In genomic region chr2:64453710-64454315, GRCh38 we compare ENCODE assay signal across 8 cellular contexts. TPM values are rescaled to one million over a fixed set of nuclear protein-coding genes. Genes with fewer than 3 reads are reported as not detected.
DNase-seq lines count a peak whose midpoint lies in the region; ATAC-seq and TF ChIP-seq lines count a peak whose summit lies in the region.

Gene LGALSL (plus strand): TSS chr2:64454162. CDS start chr2:64454546, 384 bp downstream.

- in situ Hi-C loops in transverse colon (cut with MboI; ENCODE audit: low pct_ligation_motif_present in 1 of 4, low pct_unique_long_range_greater_than_20kb in 1 of 4, low sequenced_read_pairs in 3 of 4), result no loop called here

- ATAC-seq in GM21526 (IDR thresholded peaks at IDR 0.05; ENCODE audit: low FRiP score, unreplicated experiment), result peak; percentile 47

- no peaks in the 10 kb centered on the region for H3K27me3 ChIP-seq in HUES64 (ENCODE audit: insufficient read depth, low read length)
- no peaks in the 10 kb centered on the region for H3K27me3 ChIP-seq in WERI-Rb-1 (ENCODE audit: insufficient read depth, low read depth, severe bottlenecking)
- peaks cover 22% of the 10 kb centered on the region for H3K27me3 ChIP-seq in mononuclear cell (ENCODE audit: insufficient read depth, low read length)
- no peaks in the 10 kb centered on the region for H3K27me3 ChIP-seq in transverse colon

- peaks cover 23% of the 10 kb centered on the region for H3K4me1 ChIP-seq in HUES64 (ENCODE audit: insufficient read depth, low read length)
- peaks cover 16% of the 10 kb centered on the region for H3K4me1 ChIP-seq in mononuclear cell (ENCODE audit: insufficient read depth, low read length)
- peaks cover 0 to 27% (median 12%) of the 10 kb centered on the region in 4 donors for H3K4me1 ChIP-seq in transverse colon

- TF ChIP-seq CTCF in WERI-Rb-1 (IDR thresholded peaks at IDR 0.05; ENCODE audit: low read depth, low read length), result no peak
- TF ChIP-seq CTCF in epithelial cell of esophagus (IDR thresholded peaks at IDR 0.05; ENCODE audit: insufficient read depth, low read depth, low read length, missing control alignments), result no peak
- TF ChIP-seq CTCF in transverse colon (IDR thresholded peaks at IDR 0.05), result no peak

- peak within 1 kb of the TSS; percentile 77 for H3K4me3 ChIP-seq in HUES64 (ENCODE audit: low read length)
- H3K4me3 ChIP-seq in WERI-Rb-1 (ENCODE audit: low read depth, low read length), result peak within 1 kb of the TSS; percentile 86
- peak within 1 kb of the TSS; percentile 65 for H3K4me3 ChIP-seq in epithelial cell of esophagus (ENCODE audit: low read length)
- H3K4me3 ChIP-seq in mononuclear cell (ENCODE audit: low read length), result peak within 1 kb of the TSS; percentile 46
- H3K4me3 ChIP-seq in transverse colon, result peak within 1 kb of the TSS; percentile 53 to 97 (median 77)

- H3K36me3 ChIP-seq in HUES64 (ENCODE audit: insufficient read depth, low read length) (peaks cover 29% of the 10 kb centered on the region), WERI-Rb-1 (peaks cover 20% of the 10 kb centered on the region), transverse colon (peaks cover 0 to 20% (median 6%) of the 10 kb centered on the region in 4 donors)

- DNase-seq in NCI-H524 (lab: John Stamatoyannopoulos, UW), result peak; percentile 39 to 43
- no peak for DNase-seq in NCI-H524 treated with DMSO at 0.1 percent for 48 hours (lab: John Stamatoyannopoulos, UW)
- DNase-seq in WERI-Rb-1, result peak; percentile 87
- DNase-seq in epithelial cell of esophagus (ENCODE audit: low read depth), result peak; percentile 78
- peak; percentile 93 for DNase-seq in transverse colon

- peak within 1 kb of the TSS; percentile 83 for H3K9ac ChIP-seq in HUES64 (ENCODE audit: low read depth, low read length)

- H3K9me3 ChIP-seq in HUES64 (ENCODE audit: insufficient read depth, low read depth, low read length) (no peaks in the 10 kb centered on the region), WERI-Rb-1 (ENCODE audit: severe bottlenecking) (no peaks in the 10 kb centered on the region), mononuclear cell (ENCODE audit: low read depth, low read length) (no peaks in the 10 kb centered on the region), transverse colon (no peaks in the 10 kb centered on the region)

- peak; percentile 85 for TF ChIP-seq POLR2A in transverse colon (IDR thresholded peaks at IDR 0.05)

- intact Hi-C loops in transverse colon (cut with DNase I; ENCODE audit: low total_unique reads), result no loop called here

- TF ChIP-seq EP300 in transverse colon (IDR thresholded peaks at IDR 0.05; ENCODE audit: low read depth), result no peak

- peak within 1 kb of the TSS; percentile 95 for H3K27ac ChIP-seq in HUES64 (ENCODE audit: low read depth, low read length)
- H3K27ac ChIP-seq in WERI-Rb-1, result peak within 1 kb of the TSS; percentile 91
- peak within 1 kb of the TSS; percentile 93 to 97 (median 94) for H3K27ac ChIP-seq in transverse colon

- WGBS in HUES64, result under 1% methylated on average over 47 of the region's 50 CpGs
- WGBS in transverse colon (ENCODE audit: low coverage in 1 of 2), 2 donors, result 3% methylated on average over 18 of the region's 50 CpGs; no CpG with 5 or more reads in 1 of the 2 donors

RNA-seq across cellular contexts. Expression of gene LGALSL, which starts in this region (rescaled TPM):
- 16.2 TPM for polyA plus RNA-seq in HUES64 (2013, experiment 1 of 2)
- 18.7 TPM for polyA plus RNA-seq in HUES64 (2013, experiment 2 of 2)
- total RNA-seq in mononuclear cell, result 11.6 TPM
- 10 to 100 TPM; 13.1 to 30.7 (median 18.1) TPM for total RNA-seq in transverse colon
